In genomic region chr3:149658444-149659172, GRCh38 we compare ENCODE assay signal across 8 cellular contexts. TPM values are rescaled to one million over a fixed set of nuclear protein-coding genes. Genes with fewer than 3 reads are reported as not detected.
DNase-seq lines count a peak whose midpoint lies in the region; ATAC-seq and TF ChIP-seq lines count a peak whose summit lies in the region.

No MANE protein-coding gene starts in this region.

- no peaks in the 10 kb centered on the region for H3K9me3 Mint-ChIP-seq in activated naive CD4-positive, alpha-beta T cell treated with anti-CD3 and anti-CD28 coated beads, Interleukin-2, amount 50 U/mL, for 24 hours
- peaks cover 2% of the 10 kb centered on the region for H3K9me3 Mint-ChIP-seq in neural progenitor cell

- peaks cover 10% of the 10 kb centered on the region for H3K4me1 Mint-ChIP-seq in activated naive CD4-positive, alpha-beta T cell treated with anti-CD3 and anti-CD28 coated beads, Interleukin-2, amount 50 U/mL, for 24 hours
- peaks cover 45% of the 10 kb centered on the region for H3K4me1 Mint-ChIP-seq in neural progenitor cell

- H2AFZ ChIP-seq in neural progenitor cell (replicated peaks) = peak overlapping the region; percentile 71

- peaks cover 37% of the 10 kb centered on the region for H3K27me3 Mint-ChIP-seq in activated naive CD4-positive, alpha-beta T cell treated with anti-CD3 and anti-CD28 coated beads, Interleukin-2, amount 50 U/mL, for 24 hours
- H3K27me3 Mint-ChIP-seq in neural progenitor cell (ENCODE audit: insufficient read depth, low read depth) = no peaks in the 10 kb centered on the region

- H3K36me3 ChIP-seq in BJ (ENCODE audit: control insufficient read depth, insufficient read depth, low read length) (no peaks in the 10 kb centered on the region), gastroesophageal sphincter (no peaks in the 10 kb centered on the region), neural progenitor cell (no peaks in the 10 kb centered on the region)

- H3K4me3 Mint-ChIP-seq in activated naive CD4-positive, alpha-beta T cell treated with anti-CD3 and anti-CD28 coated beads, Interleukin-2, amount 50 U/mL, for 24 hours = peak overlapping the region; percentile 75
- peak overlapping the region; percentile 99 for H3K4me3 Mint-ChIP-seq in neural progenitor cell

- H3K4me3 ChIP-seq in BJ (ENCODE audit: low read depth, low read length) = peak overlapping the region; percentile 60
- H3K4me3 ChIP-seq in gastroesophageal sphincter = peak overlapping the region; percentile 84
- peak overlapping the region; percentile 63 for H3K4me3 ChIP-seq in neural progenitor cell

- DNase-seq in BJ (ENCODE audit: low read depth) (peak; percentile 32), NCI-H526 (lab: John Stamatoyannopoulos, UW) (peak; percentile 43 to 79), neural progenitor cell (ENCODE audit: low spot score) (peak; percentile 74), NCI-H2081 (lab: John Stamatoyannopoulos, UW) (no peak)

- H3F3A ChIP-seq in neural progenitor cell (ENCODE audit: low read depth) = peaks cover 20% of the 10 kb centered on the region

- H3K4me1 ChIP-seq in gastroesophageal sphincter (peaks cover 0 to 49% (median 8%) of the 10 kb centered on the region in 3 donors), neural progenitor cell (no peaks in the 10 kb centered on the region)

- 3 to 5% methylated on average over 3 to 6 of the region's 33 CpGs for WGBS in gastroesophageal sphincter (ENCODE audit: low coverage in 1 of 2), 2 donors

- no peaks in the 10 kb centered on the region for H3K79me2 ChIP-seq in neural progenitor cell (ENCODE audit: low read depth)

- 0 out of 2 replicates have a peak, but pooled peaks have one; percentile 11 for TF ChIP-seq CTCF in BJ (IDR thresholded peaks at IDR 0.05; ENCODE audit: insufficient read depth, low read depth, low read length)
- peak in 3 of 4 experiments; percentile 20 to 60 (median 27) for TF ChIP-seq CTCF in gastroesophageal sphincter (IDR thresholded peaks at IDR 0.05)
- TF ChIP-seq CTCF in neural progenitor cell (IDR thresholded peaks at IDR 0.05) = no peak

- no peak overlapping the region for H3K27ac Mint-ChIP-seq in activated naive CD4-positive, alpha-beta T cell treated with anti-CD3 and anti-CD28 coated beads, Interleukin-2, amount 50 U/mL, for 24 hours
- peak overlapping the region; percentile 100 for H3K27ac Mint-ChIP-seq in neural progenitor cell

- POLR2A ChIA-PET in BJ (lab: Charles Lee) = interaction anchor here (0.6 to 1.1 kb wide), 6 partner anchors 10 to 1009 kb away, joined by 3 to 5 read pairs (median 3); no protein-coding TSS in a partner anchor

- no peaks in the 10 kb centered on the region for H3K9me3 ChIP-seq in gastroesophageal sphincter
- no peaks in the 10 kb centered on the region for H3K9me3 ChIP-seq in neural progenitor cell (ENCODE audit: low read depth)

- peak overlapping the region; percentile 94 to 100 (median 99) for H3K27ac ChIP-seq in gastroesophageal sphincter
- peak overlapping the region; percentile 10 for H3K27ac ChIP-seq in neural progenitor cell

- no peaks in the 10 kb centered on the region for H3K27me3 ChIP-seq in BJ (ENCODE audit: control insufficient read depth, insufficient read depth, low read length)
- no peaks in the 10 kb centered on the region for H3K27me3 ChIP-seq in gastroesophageal sphincter
- peaks cover 31% of the 10 kb centered on the region for H3K27me3 ChIP-seq in neural progenitor cell

- H3K36me3 Mint-ChIP-seq in activated naive CD4-positive, alpha-beta T cell treated with anti-CD3 and anti-CD28 coated beads, Interleukin-2, amount 50 U/mL, for 24 hours = no peaks in the 10 kb centered on the region
- H3K36me3 Mint-ChIP-seq in neural progenitor cell = peaks cover 23% of the 10 kb centered on the region

- no peak for TF ChIP-seq POLR2A in gastroesophageal sphincter (IDR thresholded peaks at IDR 0.05)

- H3K4me2 ChIP-seq in neural progenitor cell = peak overlapping the region; percentile 80

- CTCF ChIA-PET in BJ (lab: Yijun Ruan, JAX) = interaction anchor here (0.7 to 2.6 kb wide), 13 partner anchors 11 to 157 kb away, joined by 3 to 19 read pairs (median 3); no protein-coding TSS in a partner anchor

- H3K9ac ChIP-seq in neural progenitor cell = peak overlapping the region; percentile 31

- TF ChIP-seq EP300 in gastroesophageal sphincter (IDR thresholded peaks at IDR 0.05) = peak; percentile 56

- peaks cover 7% of the 10 kb centered on the region for H4K20me1 ChIP-seq in neural progenitor cell (ENCODE audit: low read depth)

- ATAC-seq in GM18867 (IDR thresholded peaks at IDR 0.05; ENCODE audit: unreplicated experiment) (peak; percentile 86), HG03039 (IDR thresholded peaks at IDR 0.05; ENCODE audit: unreplicated experiment) (peak; percentile 69), gastroesophageal sphincter (peak; percentile 83)

RNA-seq across cellular contexts. Expression of gene WWTR1, which starts 0.8 kb away (rescaled TPM):
- polyA plus RNA-seq in BJ (2011; rRNA removed) = 94.5 and 119 TPM in 2 replicates
- 84.5 and 106 TPM in 2 replicates for polyA minus RNA-seq in BJ (2011; rRNA and poly(A)+ RNA removed)
- total RNA-seq in gastroesophageal sphincter (100 to 1,000 TPM; 239 to 482 (median 321) TPM), neural progenitor cell (ENCODE audit: low replicate concordance) (8.0 and 13.9 TPM in 2 replicates)

Comparison
In these comparisons a context has a peak if more than half of its experiments do, and no peak if none do; other contexts are left out.
1. DNase-seq: peak in BJ (single experiment), NCI-H526 (2 of 2) and neural progenitor cell (single experiment); none in NCI-H2081 (0 of 2).
2. RNA of gene WWTR1, which starts 0.8 kb away (total RNA-seq): 239 to 482 TPM in gastroesophageal sphincter; 8.0 to 13.9 TPM in neural progenitor cell; every median in the first group is over 10 times any median in the second.
3. Peak in every context shown above with its lines, with median percentiles within 50 percentile points of each other: H3K4me3 ChIP-seq and ATAC-seq.